25 cellular contexts compared by ENCODE assay signal in genomic region chr20:40978761-40979160, GRCh38.
"Had no signal": no experiment of that assay in that cellular context is flagged by ENCODE, and none has a peak within 500 bp of the region (broad histone marks: within the 10 kb centered on the region; RNA-seq: fewer than 3 reads in every experiment).

No MANE protein-coding gene starts in this region.

- H3K4me3 ChIP-seq: K562, SK-N-MC had no signal

- H3K27ac ChIP-seq: SK-N-MC, VCaP had no signal

- H3K27ac Mint-ChIP-seq: activated CD4-positive, alpha-beta memory T cell treated with anti-CD3 and anti-CD28 coated beads for 36 hours; activated CD4-positive, alpha-beta T cell treated with anti-CD3 and anti-CD28 coated beads, Interleukin-2, amount 10 ng/mL, durations not matched to agents 7 days and 5 days; activated naive CD4-positive, alpha-beta T cell treated with anti-CD3 and anti-CD28 coated beads, Interleukin-2, amount 50 U/mL, for 24 hours; activated T-cell treated with anti-CD3 and anti-CD28 coated beads, Interleukin-2, amount 50 U/mL, for 72 hours; T-cell had no signal

- ATAC-seq: activated T-cell treated with anti-CD3 and anti-CD28 coated beads, Interleukin-2, amount 50 U/mL, for 72 hours; K562; Right ventricle myocardium inferior; T-cell had no signal

- DNase-seq: activated CD4-positive, alpha-beta memory T cell treated with anti-CD3 and anti-CD28 coated beads for 36 hours; activated CD4-positive, alpha-beta T cell treated with anti-CD3 and anti-CD28 coated beads, Interleukin-2, amount 10 ng/mL, durations not matched to agents 7 days and 5 days; activated CD4-positive, CD25-positive, alpha-beta regulatory T cell; activated CD8-positive, alpha-beta memory T cell treated with anti-CD3 and anti-CD28 coated beads, Interleukin-2, amount 50 U/mL, for 4 hours; activated naive CD4-positive, alpha-beta T cell; activated T-cell treated with anti-CD3 and anti-CD28 coated beads, Interleukin-2, amount 50 U/mL, for 72 hours; aorta; Karpas-422; NCI-H1105 treated with DMSO at 0.1 percent for 48 hours; NCI-H1436 treated with DMSO at 0.1 percent for 48 hours; NCI-H187; NCI-H2081; NCI-H345; NCI-H510A; NCI-H526 treated with DMSO at 0.1 percent for 48 hours; NCI-H82; T-cell; T-helper 2 cell; T1000 had no signal

- H3K4me3 Mint-ChIP-seq: activated CD4-positive, alpha-beta memory T cell treated with anti-CD3 and anti-CD28 coated beads for 36 hours; activated CD4-positive, alpha-beta T cell treated with anti-CD3 and anti-CD28 coated beads, Interleukin-2, amount 10 ng/mL, durations not matched to agents 7 days and 5 days; activated naive CD4-positive, alpha-beta T cell treated with anti-CD3 and anti-CD28 coated beads, Interleukin-2, amount 50 U/mL, for 24 hours; activated T-cell treated with anti-CD3 and anti-CD28 coated beads, Interleukin-2, amount 50 U/mL, for 72 hours; central memory CD8-positive, alpha-beta T cell; T-cell had no signal

- H3K4me1 Mint-ChIP-seq: activated CD4-positive, alpha-beta T cell treated with anti-CD3 and anti-CD28 coated beads, Interleukin-2, amount 10 ng/mL, durations not matched to agents 7 days and 5 days; activated naive CD4-positive, alpha-beta T cell treated with anti-CD3 and anti-CD28 coated beads, Interleukin-2, amount 50 U/mL, for 24 hours; central memory CD8-positive, alpha-beta T cell; T-cell had no signal
